ENCODE assay signal across 8 cellular contexts in genomic region chr22:50562523-50563409, GRCh38. TPM values are rescaled to one million over a fixed set of nuclear protein-coding genes. Genes with fewer than 3 reads are reported as not detected.
A peak's percentile ranks its signal among the peaks of the same experiment; 100 is the strongest.
DNase-seq lines count a peak whose midpoint lies in the region; ATAC-seq and TF ChIP-seq lines count a peak whose summit lies in the region.

Gene SYCE3, minus strand, starts transcription at chr22:50562919. Its CDS starts 6,514 bp downstream, at chr22:50556405.

- peaks cover 3% of the 10 kb centered on the region; the same call in 1 of the 2 replicates for H3K36me3 ChIP-seq in DND-41 (ENCODE audit: insufficient read depth, low read length)
- H3K36me3 ChIP-seq in KMS-11 (ENCODE audit: insufficient read depth): no peaks in the 10 kb centered on the region
- no peaks in the 10 kb centered on the region for H3K36me3 ChIP-seq in Panc1 (ENCODE audit: control insufficient read depth, insufficient read depth, low read length)
- no peaks in the 10 kb centered on the region for H3K36me3 ChIP-seq in naive thymus-derived CD4-positive, alpha-beta T cell (ENCODE audit: control insufficient read depth in 2 of 3, insufficient read depth in 3 of 3, low read length in 3 of 3)

- H3K36me3 Mint-ChIP-seq in naive thymus-derived CD4-positive, alpha-beta T cell: peaks cover 0 to 3% (median 0%) of the 10 kb centered on the region in 5 donors
- peaks cover 3% of the 10 kb centered on the region in 2 donors for H3K36me3 Mint-ChIP-seq in stimulated activated naive B cell treated with anti-CD40 and anti-IgM and Interleukin-4, amounts not matched to agents 10 μg/mL and 1 μg/mL and 100 μg/mL, for 72 hours

- H3K4me2 ChIP-seq in DND-41 (ENCODE audit: insufficient read depth, low read length): peak within 1 kb of the TSS; percentile 95
- peak within 1 kb of the TSS; percentile 80 for H3K4me2 ChIP-seq in KMS-11

- H3K9ac ChIP-seq in DND-41 (ENCODE audit: low read depth, low read length) (peak within 1 kb of the TSS; percentile 54), KMS-11 (peak within 1 kb of the TSS; percentile 27; the same call in 1 of the 2 replicates)

- POLR2A ChIA-PET in Panc1 (lab: Charles Lee): no interaction called here
- POLR2A ChIA-PET in naive thymus-derived CD4-positive, alpha-beta T cell (lab: Charles Lee): interaction anchor here (0.6 to 4.4 kb wide), 16 partner anchors 9 to 90 kb away, joined by 3 to 33 read pairs (median 4); partner anchors contain the start of genes CHKB, LMF2, NCAPH2 and SCO2

- H3K9me3 ChIP-seq in DND-41 (ENCODE audit: insufficient read depth, low read length, severe bottlenecking) (no peaks in the 10 kb centered on the region), Panc1 (ENCODE audit: control insufficient read depth, insufficient read depth, low read depth, low read length) (no peaks in the 10 kb centered on the region)
- no peaks in the 10 kb centered on the region for H3K9me3 ChIP-seq in naive thymus-derived CD4-positive, alpha-beta T cell (ENCODE audit: control insufficient read depth in 2 of 3, low read length in 3 of 3)

- in situ Hi-C loops in Panc1 (cut with HindIII; ENCODE audit: low pct_unique_long_range_greater_than_20kb, low sequenced_read_pairs): no loop called here

- no peaks in the 10 kb centered on the region for H3K79me2 ChIP-seq in DND-41 (ENCODE audit: insufficient read depth, low read length)
- no peaks in the 10 kb centered on the region for H3K79me2 ChIP-seq in KMS-11 (ENCODE audit: insufficient read depth, low read depth)

- H3K27me3 ChIP-seq in DND-41 (ENCODE audit: insufficient read depth, low read length, poor library complexity): no peaks in the 10 kb centered on the region
- H3K27me3 ChIP-seq in KMS-11 (ENCODE audit: insufficient read depth, low read depth): no peaks in the 10 kb centered on the region
- H3K27me3 ChIP-seq in Panc1 (ENCODE audit: control insufficient read depth, insufficient read depth, low read length): no peaks in the 10 kb centered on the region
- H3K27me3 ChIP-seq in naive thymus-derived CD4-positive, alpha-beta T cell (ENCODE audit: control insufficient read depth in 2 of 2, insufficient read depth in 2 of 2, low read length in 2 of 2): no peaks in the 10 kb centered on the region

- DNase-seq in DND-41 (peak; percentile 98), Panc1 (ENCODE audit: low read depth, low spot score) (peak; percentile 66), activated T-helper 1 cell treated with Interleukin-2 at 50 U/mL for 16 hours (ENCODE audit: low read depth) (peak; percentile 94), fibroblast of gingiva (ENCODE audit: low read depth) (peak; percentile 79)
- peak; percentile 92 to 99 (median 96) for DNase-seq in naive thymus-derived CD4-positive, alpha-beta T cell
- peak; percentile 97 for DNase-seq in stimulated activated naive B cell treated with anti-CD40 and anti-IgM and Interleukin-4, amounts not matched to agents 10 μg/mL and 1 μg/mL and 100 μg/mL, for 72 hours

- TF ChIP-seq CTCF in DND-41 (IDR thresholded peaks at IDR 0.05; ENCODE audit: borderline replicate concordance, extremely low read depth, low read length, poor library complexity, severe bottlenecking) (peak; percentile 94), KMS-11 (conservative IDR thresholded peaks at IDR 0.05; ENCODE audit: low read depth, low read length) (peak; percentile 61), Panc1 (IDR thresholded peaks at IDR 0.05) (peak; percentile 92)

- H3K27ac ChIP-seq in DND-41 (ENCODE audit: low read length) (peak within 1 kb of the TSS; percentile 50; the same call in 1 of the 2 replicates), KMS-11 (no peak within 1 kb of the TSS), Panc1 (ENCODE audit: low read length) (peak within 1 kb of the TSS; percentile 66; the same call in 1 of the 2 replicates)
- H3K27ac ChIP-seq in naive thymus-derived CD4-positive, alpha-beta T cell (ENCODE audit: low read depth, low read length): peak within 1 kb of the TSS; percentile 67

- BruUV-seq in Panc1 (replicated peaks; lab: Mats Ljungman, UMichigan): TSS peak; percentile 94

- H2AFZ ChIP-seq in DND-41 (ENCODE audit: low read depth, low read length): peak within 1 kb of the TSS; percentile 80
- peak within 1 kb of the TSS; percentile 73 for H2AFZ ChIP-seq in KMS-11 (ENCODE audit: low read depth)

- intact Hi-C loops in Panc1 (cut with micrococcal nuclease; ENCODE audit: unreplicated experiment): no loop called here
- intact Hi-C loops in naive thymus-derived CD4-positive, alpha-beta T cell (cut with micrococcal nuclease): loop anchor here (1.0 to 2.0 kb wide), 15 partner anchors 14 to 220 kb away; partner anchors contain the start of genes ARSA (in 1 of the 2), CHKB (in 1 of the 2), LMF2 (in 1 of the 2) and MAPK8IP2 (in 1 of the 2)

- peak within 1 kb of the TSS; percentile 19 to 63; a peak in 3 of 4 replicates for H3K4me3 ChIP-seq in DND-41 (ENCODE audit: low read depth in 1 of 2, low read length in 2 of 2)
- H3K4me3 ChIP-seq in KMS-11 (IDR thresholded peaks at IDR 0.05; ENCODE audit: insufficient read depth, low read depth, low read length): no peak within 1 kb of the TSS
- peak within 1 kb of the TSS; percentile 67 to 82 for H3K4me3 ChIP-seq in Panc1 (ENCODE audit: low read depth in 2 of 2, low read length in 2 of 2)
- H3K4me3 ChIP-seq in naive thymus-derived CD4-positive, alpha-beta T cell (ENCODE audit: low read length): peak within 1 kb of the TSS; percentile 75

- peak within 1 kb of the TSS; percentile 77 to 96 (median 87) for H3K27ac Mint-ChIP-seq in naive thymus-derived CD4-positive, alpha-beta T cell
- H3K27ac Mint-ChIP-seq in stimulated activated naive B cell treated with anti-CD40 and anti-IgM and Interleukin-4, amounts not matched to agents 10 μg/mL and 1 μg/mL and 100 μg/mL, for 72 hours: peak within 1 kb of the TSS; percentile 84

- H3K27me3 Mint-ChIP-seq in naive thymus-derived CD4-positive, alpha-beta T cell: peaks cover 0 to 14% (median 0%) of the 10 kb centered on the region in 5 donors
- no peaks in the 10 kb centered on the region for H3K27me3 Mint-ChIP-seq in stimulated activated naive B cell treated with anti-CD40 and anti-IgM and Interleukin-4, amounts not matched to agents 10 μg/mL and 1 μg/mL and 100 μg/mL, for 72 hours

- H3K4me1 ChIP-seq in DND-41 (ENCODE audit: insufficient read depth, low read length) (peaks cover 11% of the 10 kb centered on the region), KMS-11 (ENCODE audit: low read depth, poor library complexity, severe bottlenecking) (peaks cover 6% of the 10 kb centered on the region), Panc1 (ENCODE audit: control insufficient read depth, insufficient read depth, low read length) (0 out of 2 replicates have a peak, but pooled peaks cover 4% of the 10 kb centered on the region)
- H3K4me1 ChIP-seq in naive thymus-derived CD4-positive, alpha-beta T cell (ENCODE audit: control insufficient read depth in 2 of 2, insufficient read depth in 2 of 2, low read length in 2 of 2): peaks cover 0 to 4% of the 10 kb centered on the region in 2 donors

- H3K4me1 Mint-ChIP-seq in naive thymus-derived CD4-positive, alpha-beta T cell: peaks cover 6 to 24% (median 14%) of the 10 kb centered on the region in 7 donors
- H3K4me1 Mint-ChIP-seq in stimulated activated naive B cell treated with anti-CD40 and anti-IgM and Interleukin-4, amounts not matched to agents 10 μg/mL and 1 μg/mL and 100 μg/mL, for 72 hours: peaks cover 13 to 15% of the 10 kb centered on the region in 2 donors

- H3K4me3 Mint-ChIP-seq in naive thymus-derived CD4-positive, alpha-beta T cell: peak within 1 kb of the TSS; percentile 85 to 97 (median 94)
- H3K4me3 Mint-ChIP-seq in stimulated activated naive B cell treated with anti-CD40 and anti-IgM and Interleukin-4, amounts not matched to agents 10 μg/mL and 1 μg/mL and 100 μg/mL, for 72 hours: peak within 1 kb of the TSS; percentile 83 to 90

- H3K9me3 Mint-ChIP-seq in naive thymus-derived CD4-positive, alpha-beta T cell: peaks cover 0 to 3% (median 0%) of the 10 kb centered on the region in 11 donors
- no peaks in the 10 kb centered on the region for H3K9me3 Mint-ChIP-seq in stimulated activated naive B cell treated with anti-CD40 and anti-IgM and Interleukin-4, amounts not matched to agents 10 μg/mL and 1 μg/mL and 100 μg/mL, for 72 hours

- CTCF ChIA-PET in Panc1 (lab: Charles Lee): interaction anchor here (0.6 to 0.9 kb wide), 4 partner anchors 13 to 66 kb away, joined by 3 to 5 read pairs (median 3); partner anchors contain the start of gene ARSA
- CTCF ChIA-PET in naive thymus-derived CD4-positive, alpha-beta T cell (lab: Charles Lee): interaction anchor here (0.6 to 2.7 kb wide), 12 partner anchors 14 to 58 kb away, joined by 3 to 11 read pairs (median 4); partner anchors contain the start of genes KLHDC7B, SCO2 and TYMP

- H4K20me1 ChIP-seq in DND-41 (ENCODE audit: insufficient read depth, low read length) (no peaks in the 10 kb centered on the region), KMS-11 (ENCODE audit: insufficient read depth) (no peaks in the 10 kb centered on the region)

- ATAC-seq in DND-41 (ENCODE audit: insufficient read depth, low read depth) (peak; percentile 97), GM21737 (IDR thresholded peaks at IDR 0.05; ENCODE audit: unreplicated experiment) (peak; percentile 88), Panc1 (peak; percentile 98)
- ATAC-seq in naive thymus-derived CD4-positive, alpha-beta T cell: peak; percentile 100
- peak; percentile 96 to 97 for ATAC-seq in stimulated activated naive B cell treated with anti-CD40 and anti-IgM and Interleukin-4, amounts not matched to agents 10 μg/mL and 1 μg/mL and 100 μg/mL, for 72 hours (replicated peaks)

RNA-seq across cellular contexts. Expression of gene SYCE3, which starts in this region (rescaled TPM):
- total RNA-seq in Panc1 (2021; ENCODE audit: unreplicated experiment): not detected
- 1.7 TPM for polyA plus RNA-seq in Panc1 (2012; ENCODE audit: insufficient read length)
- total RNA-seq in naive thymus-derived CD4-positive, alpha-beta T cell: not detected
- polyA plus RNA-seq in naive thymus-derived CD4-positive, alpha-beta T cell: not detected

Comparison
In these comparisons a context has a peak if more than half of its experiments do, and no peak if none do; other contexts are left out.
1. Peak in DNase-seq, ATAC-seq, H3K4me3 ChIP-seq and H3K27ac ChIP-seq in naive thymus-derived CD4-positive, alpha-beta T cell; RNA of the gene not detected or under 1 TPM.